In genomic region chr1:40784141-40784770, GRCh38 we compare ENCODE assay signal across 8 cellular contexts. TPM values are rescaled to one million over a fixed set of nuclear protein-coding genes. Genes with fewer than 3 reads are reported as not detected.
A peak's percentile ranks its signal among the peaks of the same experiment; 100 is the strongest.
DNase-seq lines count a peak whose midpoint lies in the region; ATAC-seq and TF ChIP-seq lines count a peak whose summit lies in the region.

No MANE protein-coding gene starts in this region.

- intact Hi-C loops in left ventricle myocardium inferior (cut with micrococcal nuclease) (no loop called here), spleen (cut with DNase I; ENCODE audit: low total_unique reads) (no loop called here)

- no peak for TF ChIP-seq CTCF in WERI-Rb-1 (IDR thresholded peaks at IDR 0.05; ENCODE audit: low read depth, low read length)
- no peak for TF ChIP-seq CTCF in left ventricle myocardium inferior (IDR thresholded peaks at IDR 0.05; ENCODE audit: borderline replicate concordance)
- TF ChIP-seq CTCF in spleen (IDR thresholded peaks at IDR 0.05 in 8 of 11, conservative IDR thresholded peaks at IDR 0.05 in 3 of 11), result no peak

- H3K27ac ChIP-seq in WERI-Rb-1 (no peak overlapping the region), left ventricle myocardium inferior (replicated peaks) (peak overlapping the region; percentile 67), spleen (no peak overlapping the region)

- DNase-seq in NCI-H1417 (lab: John Stamatoyannopoulos, UW) (peak in 2 of 3 experiments; percentile 20 to 28), NCI-H1417 treated with DMSO at 0.1 percent for 48 hours (lab: John Stamatoyannopoulos, UW) (no peak), WERI-Rb-1 (no peak), left ventricle myocardium inferior (no peak), spleen (peak; percentile 72), UCSD-AML1 (lab: John Stamatoyannopoulos, UW; ENCODE audit: unreplicated experiment) (no peak)

- ATAC-seq in GM19035 (IDR thresholded peaks at IDR 0.05; ENCODE audit: unreplicated experiment), result no peak
- ATAC-seq in activated CD4-positive, CD25-positive, alpha-beta regulatory T cell treated with anti-CD3 and anti-CD28 coated beads, Interleukin-2, amount 50 U/mL, for 24 hours, result no peak

- H3K4me1 ChIP-seq in left ventricle myocardium inferior (peaks cover 39% of the 10 kb centered on the region), spleen (peaks cover 7 to 31% (median 22%) of the 10 kb centered on the region in 6 donors)

- WGBS in spleen, 5 donors, result 15 to 49% (median 23%) methylated on average over 21 to 63 of the region's 63 CpGs

- H3K4me3 ChIP-seq in WERI-Rb-1 (ENCODE audit: low read depth, low read length), result peak overlapping the region; percentile 35
- H3K4me3 ChIP-seq in left ventricle myocardium inferior, result peak overlapping the region; percentile 70
- peak overlapping the region in 6 of 8 donors; percentile 21 to 71 (median 28) for H3K4me3 ChIP-seq in spleen

- no peak for TF ChIP-seq POLR2A in spleen (IDR thresholded peaks at IDR 0.05)

- no peaks in the 10 kb centered on the region for H3K9me3 ChIP-seq in WERI-Rb-1 (ENCODE audit: severe bottlenecking)
- H3K9me3 ChIP-seq in left ventricle myocardium inferior (replicated peaks), result no peaks in the 10 kb centered on the region
- no peaks in the 10 kb centered on the region for H3K9me3 ChIP-seq in spleen

- H3K27me3 ChIP-seq in WERI-Rb-1 (ENCODE audit: insufficient read depth, low read depth, severe bottlenecking), result peaks cover 12% of the 10 kb centered on the region
- no peaks in the 10 kb centered on the region for H3K27me3 ChIP-seq in left ventricle myocardium inferior (ENCODE audit: low read depth)
- peaks cover 0 to 47% (median 22%) of the 10 kb centered on the region in 7 donors for H3K27me3 ChIP-seq in spleen (replicated peaks in 1 of 7)

- H3K36me3 ChIP-seq in WERI-Rb-1 (no peaks in the 10 kb centered on the region), left ventricle myocardium inferior (no peaks in the 10 kb centered on the region), spleen (no peaks in the 10 kb centered on the region)

RNA-seq across cellular contexts. Expression of gene KCNQ4, which starts 0.7 kb away (rescaled TPM):
- total RNA-seq in left ventricle myocardium inferior (1.5 TPM), spleen (under 1 TPM; 0.14 to 0.54 (median 0.26) TPM)
- under 1 TPM; 0.09 to 0.28 (median 0.19) TPM for polyA plus RNA-seq in spleen

Comparison
In these comparisons a context has a peak if more than half of its experiments do, and no peak if none do; other contexts are left out.
1. DNase-seq: peak in NCI-H1417 (2 of 3) and spleen (single experiment); none in NCI-H1417 treated with DMSO at 0.1 percent for 48 hours (single experiment), WERI-Rb-1 (single experiment), left ventricle myocardium inferior (single experiment) and UCSD-AML1 (single experiment).
2. Peak in every context shown above with its lines, with median percentiles within 50 percentile points of each other: H3K4me3 ChIP-seq.